Comparison of ENCODE assay signal across 8 cellular contexts in the genomic region with DNA sequence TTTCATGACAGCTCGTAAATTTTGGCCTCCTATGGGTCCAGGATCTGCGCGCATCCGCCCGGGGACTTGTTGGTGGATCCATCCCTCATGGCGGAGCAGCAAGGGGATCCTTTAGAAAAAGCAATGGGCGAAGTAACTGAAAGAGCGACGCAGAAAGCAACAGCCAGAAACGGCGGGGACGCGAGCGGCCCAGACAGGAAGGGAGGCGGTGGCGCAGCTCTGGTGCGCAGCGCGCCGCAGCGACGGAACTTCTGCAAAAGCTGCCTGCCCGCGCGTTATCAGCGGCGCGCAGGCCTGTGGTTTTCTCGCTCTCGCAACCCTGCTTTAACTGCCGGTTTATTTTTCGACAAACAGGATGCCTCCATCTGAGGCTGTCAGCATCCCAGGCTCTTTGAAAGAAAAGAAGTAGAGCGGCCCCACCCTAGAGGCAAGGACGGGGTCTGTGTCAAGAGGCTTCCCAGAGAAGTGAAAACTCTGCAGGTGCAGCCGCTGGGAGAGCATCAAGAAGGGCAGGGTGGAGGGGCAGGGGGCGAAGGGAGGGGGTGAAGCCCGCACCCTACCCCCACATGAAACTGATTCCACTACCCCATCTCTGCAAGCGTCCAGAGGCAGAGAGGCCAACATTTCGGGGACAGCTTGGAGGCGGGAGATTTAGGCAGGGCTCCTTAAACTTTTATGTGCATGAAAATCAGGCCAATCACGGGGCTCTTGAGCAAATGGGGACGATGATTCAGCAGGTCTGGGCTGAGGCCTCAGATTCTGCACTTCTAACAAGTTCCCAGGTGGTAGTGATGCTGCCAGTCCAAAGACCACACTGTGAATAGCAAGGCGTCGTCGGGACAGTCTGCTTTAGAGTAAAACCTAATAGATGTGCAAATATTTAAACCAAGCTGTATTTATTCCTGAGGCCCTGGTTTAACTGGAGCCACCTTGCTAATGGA. TPM values are rescaled to one million over a fixed set of nuclear protein-coding genes. Genes with fewer than 3 reads are reported as not detected.
A peak's percentile ranks its signal among the peaks of the same experiment; 100 is the strongest.
DNase-seq lines count a peak whose midpoint lies in the region; ATAC-seq and TF ChIP-seq lines count a peak whose summit lies in the region.

No MANE protein-coding gene starts in this region.

- H3K4me1 ChIP-seq in ES-I3 (ENCODE audit: insufficient read depth, low read length) (peaks cover 12% of the 10 kb centered on the region), GM23338 (ENCODE audit: insufficient read depth) (peaks cover 25% of the 10 kb centered on the region), trophoblast cell (ENCODE audit: control insufficient read depth in 1 of 2, insufficient read depth in 2 of 2, low read length in 2 of 2) (peaks cover 0 to 4% of the 10 kb centered on the region in 2 experiments), urinary bladder (ENCODE audit: insufficient read depth) (no peaks in the 10 kb centered on the region)

- H3K9me3 ChIP-seq in ES-I3 (ENCODE audit: control insufficient read depth, insufficient read depth, low read length) (no peaks in the 10 kb centered on the region), trophoblast cell (ENCODE audit: insufficient read depth, low read depth, low read length) (no peaks in the 10 kb centered on the region), WERI-Rb-1 (ENCODE audit: severe bottlenecking) (no peaks in the 10 kb centered on the region)

- peaks cover 24% of the 10 kb centered on the region for H3K27me3 Mint-ChIP-seq in GM23338 (ENCODE audit: insufficient read depth, low read depth, poor library complexity)
- no peaks in the 10 kb centered on the region for H3K27me3 Mint-ChIP-seq in activated T-cell treated with anti-CD3 and anti-CD28 coated beads, Interleukin-2, amount 50 U/mL, for 4 hours (ENCODE audit: low read depth)

- ATAC-seq in GM23338 = peak; percentile 90
- ATAC-seq in activated T-cell treated with anti-CD3 and anti-CD28 coated beads, Interleukin-2, amount 50 U/mL, for 4 hours = peak; percentile 80 to 84

- no peak overlapping the region for H2BK12ac ChIP-seq in trophoblast cell (ENCODE audit: low read length)

- H3K27ac ChIP-seq in GM23338 (ENCODE audit: low read depth) (peak overlapping the region; percentile 12; the same call in 1 of the 2 replicates), trophoblast cell (ENCODE audit: low read depth, low read length) (no peak overlapping the region), urinary bladder (ENCODE audit: low read depth) (peak overlapping the region; percentile 80), WERI-Rb-1 (no peak overlapping the region)

- H3K23ac ChIP-seq in trophoblast cell (ENCODE audit: low read length) = no peak overlapping the region

- no CpG with 5 or more reads among the region's 45 CpGs for WGBS in trophoblast cell (ENCODE audit: extremely low coverage, insufficient coverage, insufficient read length)
- WGBS in urinary bladder = 16% methylated on average over 45 of the region's 45 CpGs

- no peaks in the 10 kb centered on the region for H3K36me3 ChIP-seq in ES-I3 (ENCODE audit: insufficient read depth, low read length)
- H3K36me3 ChIP-seq in GM23338 (ENCODE audit: insufficient read depth) = no peaks in the 10 kb centered on the region
- H3K36me3 ChIP-seq in trophoblast cell (ENCODE audit: control insufficient read depth in 1 of 2, insufficient read depth in 2 of 2, low read length in 2 of 2) = no peaks in the 10 kb centered on the region
- H3K36me3 ChIP-seq in urinary bladder (ENCODE audit: insufficient read depth) = no peaks in the 10 kb centered on the region
- no peaks in the 10 kb centered on the region for H3K36me3 ChIP-seq in WERI-Rb-1

- H3K4me2 ChIP-seq in GM23338 = peak overlapping the region; percentile 75
- H3K4me2 ChIP-seq in trophoblast cell (ENCODE audit: low read length) = peak overlapping the region; percentile 51

- H3K27ac Mint-ChIP-seq in GM23338 = peak overlapping the region; percentile 90

- H2BK5ac ChIP-seq in trophoblast cell (ENCODE audit: low read depth, low read length, poor library complexity) = no peak overlapping the region

- H2AFZ ChIP-seq in GM23338 = peak overlapping the region; percentile 94
- H2AFZ ChIP-seq in trophoblast cell (ENCODE audit: insufficient read depth, low read length, poor library complexity) = no peak overlapping the region

- H2BK120ac ChIP-seq in trophoblast cell (ENCODE audit: insufficient read depth, low read length, poor library complexity) = no peak overlapping the region

- H3K79me1 ChIP-seq in trophoblast cell (ENCODE audit: low read length) = peaks cover 3% of the 10 kb centered on the region

- no peak overlapping the region for H3K4ac ChIP-seq in trophoblast cell (ENCODE audit: low read depth, low read length)

- H3K79me2 ChIP-seq in GM23338 (replicated peaks; ENCODE audit: insufficient read depth) (no peaks in the 10 kb centered on the region), trophoblast cell (ENCODE audit: control insufficient read depth, insufficient read depth, low read length, poor library complexity) (no peaks in the 10 kb centered on the region)

- H3K18ac ChIP-seq in trophoblast cell (ENCODE audit: low read length) = no peak overlapping the region

- H3K27me3 ChIP-seq in GM23338 (ENCODE audit: insufficient read depth) = peaks cover 12% of the 10 kb centered on the region
- H3K27me3 ChIP-seq in trophoblast cell (ENCODE audit: insufficient read depth, low read length) = peaks cover 3% of the 10 kb centered on the region
- peaks cover 99% of the 10 kb centered on the region for H3K27me3 ChIP-seq in WERI-Rb-1 (ENCODE audit: insufficient read depth, low read depth, severe bottlenecking)

- DNase-seq in GM23338 (ENCODE audit: low spot score) (peak; percentile 83), globus pallidus (ENCODE audit: low spot score) (peak; percentile 26), trophoblast cell (no peak), WERI-Rb-1 (no peak)
- DNase-seq in NK-92 treated with Interleukin-12 subunit alpha and Interleukin-12 subunit beta, amount 100 ng/mL, for 24 hours (lab: John Stamatoyannopoulos, UW) = peak; percentile 85
- DNase-seq in activated T-cell treated with anti-CD3 and anti-CD28 coated beads, Interleukin-2, amount 50 U/mL, for 4 hours = peak; percentile 78

- 0 out of 4 replicates have a peak, but pooled peaks of 1 of the 2 experiments have one; percentile 2 for TF ChIP-seq CTCF in GM23338 (conservative IDR thresholded peaks at IDR 0.05; ENCODE audit: low read depth in 2 of 2)
- no peak for TF ChIP-seq CTCF in WERI-Rb-1 (IDR thresholded peaks at IDR 0.05; ENCODE audit: low read depth, low read length)

- no peak overlapping the region for H4K12ac ChIP-seq in trophoblast cell (ENCODE audit: low read depth, low read length)

- H4K91ac ChIP-seq in trophoblast cell (ENCODE audit: low read depth, low read length) = no peak overlapping the region

- H3K4me1 Mint-ChIP-seq in GM23338 = peaks cover 29% of the 10 kb centered on the region
- H3K4me1 Mint-ChIP-seq in activated T-cell treated with anti-CD3 and anti-CD28 coated beads, Interleukin-2, amount 50 U/mL, for 4 hours (ENCODE audit: low read depth) = peaks cover 90% of the 10 kb centered on the region

- no peak overlapping the region for H4K8ac ChIP-seq in trophoblast cell (ENCODE audit: low read depth, low read length)

- H4K20me1 ChIP-seq in GM23338 (replicated peaks; ENCODE audit: insufficient read depth) = no peaks in the 10 kb centered on the region

- peak overlapping the region; percentile 54 for H3K4me3 ChIP-seq in GM23338
- H3K4me3 ChIP-seq in trophoblast cell (ENCODE audit: low read depth, low read length) = no peak overlapping the region
- H3K4me3 ChIP-seq in urinary bladder (ENCODE audit: low read depth, low read length) = no peak overlapping the region
- H3K4me3 ChIP-seq in WERI-Rb-1 (ENCODE audit: low read depth, low read length) = no peak overlapping the region

- H3K4me3 Mint-ChIP-seq in GM23338 = peak overlapping the region; percentile 66
- H3K4me3 Mint-ChIP-seq in activated T-cell treated with anti-CD3 and anti-CD28 coated beads, Interleukin-2, amount 50 U/mL, for 4 hours = peak overlapping the region; percentile 84

- H2AK5ac ChIP-seq in trophoblast cell (ENCODE audit: low read length) = no peak overlapping the region

- H3F3A ChIP-seq in GM23338 (replicated peaks; ENCODE audit: low read depth) = no peaks in the 10 kb centered on the region

- H3K14ac ChIP-seq in trophoblast cell (ENCODE audit: low read length) = no peak overlapping the region

- H3K36me3 Mint-ChIP-seq in GM23338 (ENCODE audit: low read depth) = no peaks in the 10 kb centered on the region
- peaks cover 28% of the 10 kb centered on the region for H3K36me3 Mint-ChIP-seq in activated T-cell treated with anti-CD3 and anti-CD28 coated beads, Interleukin-2, amount 50 U/mL, for 4 hours (ENCODE audit: insufficient read depth)

- H3K9ac ChIP-seq in ES-I3 (ENCODE audit: low read depth, low read length) (peak overlapping the region; percentile 46), trophoblast cell (ENCODE audit: low read length) (peak overlapping the region; percentile 28)

- H3K9me2 ChIP-seq in GM23338 (ENCODE audit: insufficient read depth) = 0 out of 2 replicates have a peak, but pooled peaks cover 3% of the 10 kb centered on the region

- no peaks in the 10 kb centered on the region for H3K9me3 Mint-ChIP-seq in GM23338
- no peaks in the 10 kb centered on the region for H3K9me3 Mint-ChIP-seq in activated T-cell treated with anti-CD3 and anti-CD28 coated beads, Interleukin-2, amount 50 U/mL, for 4 hours

TF ChIP-seq in GM23338, 12 proteins besides CTCF, POLR2A, EP300 and RAD21 (continues in another document):
- TF ChIP-seq CREB1 (CRISPR knock-in tag; IDR thresholded peaks at IDR 0.05; ENCODE audit: low read depth) (no peak), EZH2 (IDR thresholded peaks at IDR 0.05; ENCODE audit: low read depth, unreplicated experiment) (no peak), ZNF114 (CRISPR knock-in tag; IDR thresholded peaks at IDR 0.05) (no peak), NANOG (IDR thresholded peaks at IDR 0.05; ENCODE audit: borderline replicate concordance) (no peak), STAT1 (IDR thresholded peaks at IDR 0.05; ENCODE audit: unreplicated experiment) (no peak)

RNA-seq across cellular contexts. Expression of a gene that starts 22.2 kb away (rescaled TPM):
- 0.23 and 1.1 TPM in 2 replicates for total RNA-seq in GM23338 (2014; rRNA removed; shearing (Covaris generic))
- 0.29 and 0.31 TPM in 2 replicates for polyA plus RNA-seq in GM23338 (2016; fragmentation: Nextera tagmentation; extraction: Ambion mirVana)
- 100 to 1,000 TPM in 1 of 3 donors, 10 to 100 TPM in 2; 91.6 to 116 (median 99.9) TPM for total RNA-seq in activated T-cell treated with anti-CD3 and anti-CD28 coated beads, Interleukin-2, amount 50 U/mL, for 4 hours
- 64.0 and 64.4 TPM in 2 replicates for polyA plus RNA-seq in trophoblast cell (2013)
- total RNA-seq in urinary bladder = 15.6 TPM
- 6.6 TPM for polyA plus RNA-seq in urinary bladder

Comparison
In these comparisons a context has a peak if more than half of its experiments do, and no peak if none do; other contexts are left out.
1. DNase-seq: peak in GM23338 (single experiment), NK-92 treated with Interleukin-12 subunit alpha and Interleukin-12 subunit beta, amount 100 ng/mL, for 24 hours (single experiment), activated T-cell treated with anti-CD3 and anti-CD28 coated beads, Interleukin-2, amount 50 U/mL, for 4 hours (single experiment) and globus pallidus (single experiment); none in trophoblast cell (0 of 2) and WERI-Rb-1 (single experiment).
2. H3K27ac ChIP-seq: peak in GM23338 (single experiment) and urinary bladder (single experiment); none in trophoblast cell (single experiment) and WERI-Rb-1 (single experiment).